Comparison of ENCODE assay signal across 1 cellular context in the genomic region with DNA sequence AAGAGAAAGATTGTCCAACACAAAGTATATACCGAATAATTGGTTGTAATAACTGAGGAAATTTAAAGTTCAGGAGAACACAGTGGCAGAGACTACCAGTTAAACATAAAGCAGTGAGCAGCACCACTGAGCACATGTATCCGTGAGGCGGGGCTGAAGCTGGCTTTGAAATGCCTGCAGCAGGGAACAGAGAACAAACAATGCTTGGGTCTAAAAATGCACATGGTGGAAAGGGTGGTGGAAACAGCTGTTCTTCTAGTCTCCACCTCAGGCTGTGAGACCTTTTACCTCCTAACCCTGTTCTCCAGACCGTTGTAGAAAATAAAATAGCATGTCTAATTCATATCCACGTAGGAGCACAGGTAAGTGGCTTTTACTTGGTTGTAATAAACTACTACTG.
TF ChIP-seq lines count a peak whose summit lies in the region.

No MANE protein-coding gene starts in this region.

TF ChIP-seq in HepG2, 621 proteins besides CTCF, POLR2A, EP300 and RAD21 (continued from another document and continues in another):
- TF ChIP-seq, protein P1, sequence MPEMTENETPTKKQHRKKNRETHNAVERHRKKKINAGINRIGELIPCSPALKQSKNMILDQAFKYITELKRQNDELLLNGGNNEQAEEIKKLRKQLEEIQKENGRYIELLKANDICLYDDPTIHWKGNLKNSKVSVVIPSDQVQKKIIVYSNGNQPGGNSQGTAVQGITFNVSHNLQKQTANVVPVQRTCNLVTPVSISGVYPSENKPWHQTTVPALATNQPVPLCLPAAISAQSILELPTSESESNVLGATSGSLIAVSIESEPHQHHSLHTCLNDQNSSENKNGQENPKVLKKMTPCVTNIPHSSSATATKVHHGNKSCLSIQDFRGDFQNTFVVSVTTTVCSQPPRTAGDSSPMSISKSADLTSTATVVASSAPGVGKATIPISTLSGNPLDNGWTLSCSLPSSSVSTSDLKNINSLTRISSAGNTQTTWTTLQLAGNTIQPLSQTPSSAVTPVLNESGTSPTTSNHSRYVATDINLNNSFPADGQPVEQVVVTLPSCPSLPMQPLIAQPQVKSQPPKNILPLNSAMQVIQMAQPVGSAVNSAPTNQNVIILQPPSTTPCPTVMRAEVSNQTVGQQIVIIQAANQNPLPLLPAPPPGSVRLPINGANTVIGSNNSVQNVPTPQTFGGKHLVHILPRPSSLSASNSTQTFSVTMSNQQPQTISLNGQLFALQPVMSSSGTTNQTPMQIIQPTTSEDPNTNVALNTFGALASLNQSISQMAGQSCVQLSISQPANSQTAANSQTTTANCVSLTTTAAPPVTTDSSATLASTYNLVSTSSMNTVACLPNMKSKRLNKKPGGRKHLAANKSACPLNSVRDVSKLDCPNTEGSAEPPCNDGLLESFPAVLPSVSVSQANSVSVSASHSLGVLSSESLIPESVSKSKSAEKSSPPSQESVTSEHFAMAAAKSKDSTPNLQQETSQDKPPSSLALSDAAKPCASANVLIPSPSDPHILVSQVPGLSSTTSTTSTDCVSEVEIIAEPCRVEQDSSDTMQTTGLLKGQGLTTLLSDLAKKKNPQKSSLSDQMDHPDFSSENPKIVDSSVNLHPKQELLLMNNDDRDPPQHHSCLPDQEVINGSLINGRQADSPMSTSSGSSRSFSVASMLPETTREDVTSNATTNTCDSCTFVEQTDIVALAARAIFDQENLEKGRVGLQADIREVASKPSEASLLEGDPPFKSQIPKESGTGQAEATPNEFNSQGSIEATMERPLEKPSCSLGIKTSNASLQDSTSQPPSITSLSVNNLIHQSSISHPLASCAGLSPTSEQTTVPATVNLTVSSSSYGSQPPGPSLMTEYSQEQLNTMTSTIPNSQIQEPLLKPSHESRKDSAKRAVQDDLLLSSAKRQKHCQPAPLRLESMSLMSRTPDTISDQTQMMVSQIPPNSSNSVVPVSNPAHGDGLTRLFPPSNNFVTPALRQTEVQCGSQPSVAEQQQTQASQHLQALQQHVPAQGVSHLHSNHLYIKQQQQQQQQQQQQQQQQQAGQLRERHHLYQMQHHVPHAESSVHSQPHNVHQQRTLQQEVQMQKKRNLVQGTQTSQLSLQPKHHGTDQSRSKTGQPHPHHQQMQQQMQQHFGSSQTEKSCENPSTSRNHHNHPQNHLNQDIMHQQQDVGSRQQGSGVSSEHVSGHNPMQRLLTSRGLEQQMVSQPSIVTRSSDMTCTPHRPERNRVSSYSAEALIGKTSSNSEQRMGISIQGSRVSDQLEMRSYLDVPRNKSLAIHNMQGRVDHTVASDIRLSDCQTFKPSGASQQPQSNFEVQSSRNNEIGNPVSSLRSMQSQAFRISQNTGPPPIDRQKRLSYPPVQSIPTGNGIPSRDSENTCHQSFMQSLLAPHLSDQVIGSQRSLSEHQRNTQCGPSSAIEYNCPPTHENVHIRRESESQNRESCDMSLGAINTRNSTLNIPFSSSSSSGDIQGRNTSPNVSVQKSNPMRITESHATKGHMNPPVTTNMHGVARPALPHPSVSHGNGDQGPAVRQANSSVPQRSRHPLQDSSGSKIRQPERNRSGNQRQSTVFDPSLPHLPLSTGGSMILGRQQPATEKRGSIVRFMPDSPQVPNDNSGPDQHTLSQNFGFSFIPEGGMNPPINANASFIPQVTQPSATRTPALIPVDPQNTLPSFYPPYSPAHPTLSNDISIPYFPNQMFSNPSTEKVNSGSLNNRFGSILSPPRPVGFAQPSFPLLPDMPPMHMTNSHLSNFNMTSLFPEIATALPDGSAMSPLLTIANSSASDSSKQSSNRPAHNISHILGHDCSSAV (CRISPR knock-in tag; IDR thresholded peaks at IDR 0.05; ENCODE audit: borderline replicate concordance): no peak
- TF ChIP-seq AGO1 (IDR thresholded peaks at IDR 0.05; ENCODE audit: low read depth, low read length, poor library complexity, severe bottlenecking) (no peak), PPARG (CRISPR knock-in tag; conservative IDR thresholded peaks at IDR 0.05) (peak; percentile 76), TCF7 (IDR thresholded peaks at IDR 0.05; ENCODE audit: low read depth) (peak; percentile 32; the same call in 1 of the 2 replicates), LCORL (IDR thresholded peaks at IDR 0.05) (no peak), LCORL (CRISPR knock-in tag; IDR thresholded peaks at IDR 0.05) (no peak), KLF12 (CRISPR knock-in tag; IDR thresholded peaks at IDR 0.05; ENCODE audit: borderline replicate concordance) (no peak), KAT8 (CRISPR knock-in tag; IDR thresholded peaks at IDR 0.05) (peak; percentile 44), YEATS2 (CRISPR knock-in tag; IDR thresholded peaks at IDR 0.05; ENCODE audit: borderline replicate concordance) (no peak), ATRX (CRISPR knock-in tag; IDR thresholded peaks at IDR 0.05; ENCODE audit: borderline replicate concordance) (no peak), ZNF839 (CRISPR knock-in tag; IDR thresholded peaks at IDR 0.05; ENCODE audit: borderline replicate concordance) (no peak), STAT5B (CRISPR knock-in tag; IDR thresholded peaks at IDR 0.05) (no peak), MTF2 (CRISPR knock-in tag; IDR thresholded peaks at IDR 0.05; ENCODE audit: borderline replicate concordance) (no peak), NCOA1 (CRISPR knock-in tag; IDR thresholded peaks at IDR 0.05) (no peak), BCL6 (CRISPR knock-in tag; IDR thresholded peaks at IDR 0.05) (no peak), CEBPG (CRISPR knock-in tag; IDR thresholded peaks at IDR 0.05) (no peak), SKI (IDR thresholded peaks at IDR 0.05; ENCODE audit: partially characterized antibody) (no peak), ZIK1 (CRISPR knock-in tag; IDR thresholded peaks at IDR 0.05; ENCODE audit: borderline replicate concordance, low read depth) (no peak), RBM22 (optimal IDR thresholded peaks at IDR 0.05; ENCODE audit: low read length) (no peak), SP5 (CRISPR knock-in tag; IDR thresholded peaks at IDR 0.05; ENCODE audit: borderline replicate concordance, low read depth) (peak; percentile 48; the same call in 1 of the 2 replicates), SAP130 (CRISPR knock-in tag; IDR thresholded peaks at IDR 0.05; ENCODE audit: low read depth) (peak; percentile 63), ZBTB38 (CRISPR knock-in tag; IDR thresholded peaks at IDR 0.05) (peak; percentile 54; the same call in 1 of the 2 replicates), MXD4 (CRISPR knock-in tag; IDR thresholded peaks at IDR 0.05) (0 out of 2 replicates have a peak, but pooled peaks have one; percentile 33), CEBPB (IDR thresholded peaks at IDR 0.05; ENCODE audit: borderline replicate concordance, low read depth, low read length) (no peak), NFIC (IDR thresholded peaks at IDR 0.05; ENCODE audit: low read length) (no peak), RXRB (CRISPR knock-in tag; IDR thresholded peaks at IDR 0.05; ENCODE audit: borderline replicate concordance) (0 out of 2 replicates have a peak, but pooled peaks have one; percentile 24), NBN (conservative IDR thresholded peaks at IDR 0.05) (no peak), ZNF780A (CRISPR knock-in tag; IDR thresholded peaks at IDR 0.05) (no peak), PAX8 (CRISPR knock-in tag; IDR thresholded peaks at IDR 0.05; ENCODE audit: borderline replicate concordance) (no peak), ZNF441 (CRISPR knock-in tag; IDR thresholded peaks at IDR 0.05; ENCODE audit: borderline replicate concordance) (no peak), MIER3 (CRISPR knock-in tag; IDR thresholded peaks at IDR 0.05; ENCODE audit: borderline replicate concordance) (no peak), ZNF33B (CRISPR knock-in tag; IDR thresholded peaks at IDR 0.05) (no peak), NFKB2 (CRISPR knock-in tag; IDR thresholded peaks at IDR 0.05; ENCODE audit: borderline replicate concordance) (no peak), CC2D1A (CRISPR knock-in tag; IDR thresholded peaks at IDR 0.05) (no peak), ZNF616 (CRISPR knock-in tag; IDR thresholded peaks at IDR 0.05; ENCODE audit: low read depth) (no peak), HNRNPLL (IDR thresholded peaks at IDR 0.05; ENCODE audit: low read depth, low read length, poor library complexity, severe bottlenecking) (no peak)
- TF ChIP-seq, protein P2, sequence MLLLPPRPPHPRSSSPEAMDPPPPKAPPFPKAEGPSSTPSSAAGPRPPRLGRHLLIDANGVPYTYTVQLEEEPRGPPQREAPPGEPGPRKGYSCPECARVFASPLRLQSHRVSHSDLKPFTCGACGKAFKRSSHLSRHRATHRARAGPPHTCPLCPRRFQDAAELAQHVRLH (CRISPR knock-in tag; IDR thresholded peaks at IDR 0.05; ENCODE audit: borderline replicate concordance, low read depth): no peak
- TF ChIP-seq, protein P3, sequence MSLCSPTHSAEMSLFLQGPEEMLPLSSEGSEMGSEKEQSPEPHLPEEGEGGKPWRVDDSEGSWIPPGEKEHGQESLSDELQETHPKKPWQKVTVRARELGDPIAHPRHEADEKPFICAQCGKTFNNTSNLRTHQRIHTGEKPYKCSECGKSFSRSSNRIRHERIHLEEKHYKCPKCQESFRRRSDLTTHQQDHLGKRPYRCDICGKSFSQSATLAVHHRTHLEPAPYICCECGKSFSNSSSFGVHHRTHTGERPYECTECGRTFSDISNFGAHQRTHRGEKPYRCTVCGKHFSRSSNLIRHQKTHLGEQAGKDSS (CRISPR knock-in tag; IDR thresholded peaks at IDR 0.05; ENCODE audit: borderline replicate concordance, low read depth): no peak
- TF ChIP-seq, protein P4, sequence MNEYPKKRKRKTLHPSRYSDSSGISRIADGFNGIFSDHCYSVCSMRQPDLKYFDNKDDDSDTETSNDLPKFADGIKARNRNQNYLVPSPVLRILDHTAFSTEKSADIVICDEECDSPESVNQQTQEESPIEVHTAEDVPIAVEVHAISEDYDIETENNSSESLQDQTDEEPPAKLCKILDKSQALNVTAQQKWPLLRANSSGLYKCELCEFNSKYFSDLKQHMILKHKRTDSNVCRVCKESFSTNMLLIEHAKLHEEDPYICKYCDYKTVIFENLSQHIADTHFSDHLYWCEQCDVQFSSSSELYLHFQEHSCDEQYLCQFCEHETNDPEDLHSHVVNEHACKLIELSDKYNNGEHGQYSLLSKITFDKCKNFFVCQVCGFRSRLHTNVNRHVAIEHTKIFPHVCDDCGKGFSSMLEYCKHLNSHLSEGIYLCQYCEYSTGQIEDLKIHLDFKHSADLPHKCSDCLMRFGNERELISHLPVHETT (CRISPR knock-in tag; conservative IDR thresholded peaks at IDR 0.05): no peak
- TF ChIP-seq, protein P5, sequence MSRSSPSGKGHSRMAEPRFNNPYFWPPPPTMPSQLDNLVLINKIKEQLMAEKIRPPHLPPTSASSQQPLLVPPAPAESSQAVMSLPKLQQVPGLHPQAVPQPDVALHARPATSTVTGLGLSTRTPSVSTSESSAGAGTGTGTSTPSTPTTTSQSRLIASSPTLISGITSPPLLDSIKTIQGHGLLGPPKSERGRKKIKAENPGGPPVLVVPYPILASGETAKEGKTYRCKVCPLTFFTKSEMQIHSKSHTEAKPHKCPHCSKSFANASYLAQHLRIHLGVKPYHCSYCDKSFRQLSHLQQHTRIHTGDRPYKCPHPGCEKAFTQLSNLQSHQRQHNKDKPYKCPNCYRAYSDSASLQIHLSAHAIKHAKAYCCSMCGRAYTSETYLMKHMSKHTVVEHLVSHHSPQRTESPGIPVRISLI (CRISPR knock-in tag; IDR thresholded peaks at IDR 0.05; ENCODE audit: borderline replicate concordance): no peak
- TF ChIP-seq, protein P6, sequence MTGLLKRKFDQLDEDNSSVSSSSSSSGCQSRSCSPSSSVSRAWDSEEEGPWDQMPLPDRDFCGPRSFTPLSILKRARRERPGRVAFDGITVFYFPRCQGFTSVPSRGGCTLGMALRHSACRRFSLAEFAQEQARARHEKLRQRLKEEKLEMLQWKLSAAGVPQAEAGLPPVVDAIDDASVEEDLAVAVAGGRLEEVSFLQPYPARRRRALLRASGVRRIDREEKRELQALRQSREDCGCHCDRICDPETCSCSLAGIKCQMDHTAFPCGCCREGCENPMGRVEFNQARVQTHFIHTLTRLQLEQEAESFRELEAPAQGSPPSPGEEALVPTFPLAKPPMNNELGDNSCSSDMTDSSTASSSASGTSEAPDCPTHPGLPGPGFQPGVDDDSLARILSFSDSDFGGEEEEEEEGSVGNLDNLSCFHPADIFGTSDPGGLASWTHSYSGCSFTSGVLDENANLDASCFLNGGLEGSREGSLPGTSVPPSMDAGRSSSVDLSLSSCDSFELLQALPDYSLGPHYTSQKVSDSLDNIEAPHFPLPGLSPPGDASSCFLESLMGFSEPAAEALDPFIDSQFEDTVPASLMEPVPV (CRISPR knock-in tag; IDR thresholded peaks at IDR 0.05): no peak
- TF ChIP-seq, protein P7, sequence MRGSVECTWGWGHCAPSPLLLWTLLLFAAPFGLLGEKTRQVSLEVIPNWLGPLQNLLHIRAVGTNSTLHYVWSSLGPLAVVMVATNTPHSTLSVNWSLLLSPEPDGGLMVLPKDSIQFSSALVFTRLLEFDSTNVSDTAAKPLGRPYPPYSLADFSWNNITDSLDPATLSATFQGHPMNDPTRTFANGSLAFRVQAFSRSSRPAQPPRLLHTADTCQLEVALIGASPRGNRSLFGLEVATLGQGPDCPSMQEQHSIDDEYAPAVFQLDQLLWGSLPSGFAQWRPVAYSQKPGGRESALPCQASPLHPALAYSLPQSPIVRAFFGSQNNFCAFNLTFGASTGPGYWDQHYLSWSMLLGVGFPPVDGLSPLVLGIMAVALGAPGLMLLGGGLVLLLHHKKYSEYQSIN (CRISPR knock-in tag; IDR thresholded peaks at IDR 0.05; ENCODE audit: borderline replicate concordance): no peak
- TF ChIP-seq, protein P8, sequence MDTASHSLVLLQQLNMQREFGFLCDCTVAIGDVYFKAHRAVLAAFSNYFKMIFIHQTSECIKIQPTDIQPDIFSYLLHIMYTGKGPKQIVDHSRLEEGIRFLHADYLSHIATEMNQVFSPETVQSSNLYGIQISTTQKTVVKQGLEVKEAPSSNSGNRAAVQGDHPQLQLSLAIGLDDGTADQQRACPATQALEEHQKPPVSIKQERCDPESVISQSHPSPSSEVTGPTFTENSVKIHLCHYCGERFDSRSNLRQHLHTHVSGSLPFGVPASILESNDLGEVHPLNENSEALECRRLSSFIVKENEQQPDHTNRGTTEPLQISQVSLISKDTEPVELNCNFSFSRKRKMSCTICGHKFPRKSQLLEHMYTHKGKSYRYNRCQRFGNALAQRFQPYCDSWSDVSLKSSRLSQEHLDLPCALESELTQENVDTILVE (CRISPR knock-in tag; IDR thresholded peaks at IDR 0.05): no peak
